Comparison of ENCODE assay signal across 18 cellular contexts in the genomic region with DNA sequence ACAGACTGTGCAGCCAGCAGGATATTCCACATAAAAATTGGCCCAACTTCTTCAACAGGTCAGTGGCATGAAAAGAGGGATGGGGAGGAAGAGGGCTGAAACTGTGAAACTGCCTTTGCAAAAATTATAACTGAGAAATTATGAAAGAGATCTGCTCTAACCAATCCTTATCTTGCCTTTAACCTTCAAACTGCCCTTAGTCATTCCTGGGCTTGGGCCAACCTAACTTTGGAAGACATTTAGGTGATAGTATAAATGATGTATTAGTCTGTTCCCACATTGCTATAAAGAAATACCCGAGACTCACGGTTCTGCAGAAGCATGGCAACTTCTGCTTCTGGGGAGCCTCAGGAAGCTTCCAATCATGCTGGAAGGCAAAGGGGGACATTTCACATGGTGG.
A peak's percentile ranks its signal among the peaks of the same experiment; 100 is the strongest.
DNase-seq lines count a peak whose midpoint lies in the region; ATAC-seq and TF ChIP-seq lines count a peak whose summit lies in the region.
"Had no signal": no experiment of that assay in that cellular context is flagged by ENCODE, and none has a peak within 500 bp of the region (broad histone marks: within the 10 kb centered on the region; RNA-seq: fewer than 3 reads in every experiment).

No MANE protein-coding gene starts in this region.

- H3K4me1 ChIP-seq in adrenal gland (replicated peaks in 1 of 2) = peaks cover 6 to 10% of the 10 kb centered on the region in 2 donors
- no peaks in the 10 kb centered on the region for H3K4me1 ChIP-seq in right cardiac atrium (ENCODE audit: control insufficient read depth, insufficient read depth, low read length)
- H3K4me1 ChIP-seq: SJCRH30 had no signal

- CTCF ChIA-PET in HEK293T (lab: Yijun Ruan, JAX) = no interaction called here

- no peak for DNase-seq in Right ventricle myocardium superior
- DNase-seq in cardiac septum (ENCODE audit: low spot score) = no peak
- peak; percentile 54 to 87 (median 84) for DNase-seq in adrenal gland
- no peak for DNase-seq in right cardiac atrium
- no peak for DNase-seq in HEK293T (ENCODE audit: extremely low spot score)
- no peak for DNase-seq in activated naive CD4-positive, alpha-beta T cell (lab: John Stamatoyannopoulos, UW)
- DNase-seq in posterior cingulate gyrus = no peak
- DNase-seq: COR-L47, DMS153, GOT3, KBM-7, NCI-H1048, NCI-H1436 treated with DMSO at 0.1 percent for 48 hours, NCI-H2081 treated with DMSO at 0.1 percent for 48 hours, NCI-H524, Peyer's patch, SJCRH30 had no signal

- POLR2A ChIA-PET in HEK293T (lab: Yijun Ruan, JAX) = no interaction called here

- H3K27ac ChIP-seq in adrenal gland (no peak overlapping the region), right cardiac atrium (ENCODE audit: low read length) (no peak overlapping the region)
- H3K27ac ChIP-seq: Peyer's patch, SJCRH30 had no signal

- WGBS in adrenal gland, 4 donors = 11 to 38% (median 19%) methylated on average over 2 of the region's 2 CpGs
- WGBS in right cardiac atrium = 33% methylated on average over 2 of the region's 2 CpGs

- no peak for TF ChIP-seq POLR2A in adrenal gland (IDR thresholded peaks at IDR 0.05)

- H3K27me3 ChIP-seq in adrenal gland (no peaks in the 10 kb centered on the region), right cardiac atrium (ENCODE audit: control insufficient read depth, insufficient read depth) (no peaks in the 10 kb centered on the region)
- H3K27me3 ChIP-seq: Peyer's patch, SJCRH30 had no signal

- no peak overlapping the region for H3K4me3 ChIP-seq in adrenal gland
- no peak overlapping the region for H3K4me3 ChIP-seq in right cardiac atrium (ENCODE audit: low read length)
- H3K4me3 ChIP-seq: Peyer's patch, SJCRH30 had no signal

- TF ChIP-seq CTCF in adrenal gland (IDR thresholded peaks at IDR 0.05) = no peak

- intact Hi-C loops in Right ventricle myocardium superior (cut with DNase I) (no loop called here), cardiac septum (cut with DNase I) (no loop called here), adrenal gland (cut with DNase I) (no loop called here), right cardiac atrium (cut with DNase I) (no loop called here), posterior cingulate gyrus (cut with DNase I) (no loop called here)

- no peaks in the 10 kb centered on the region for H3K9me3 ChIP-seq in adrenal gland (replicated peaks in 1 of 3)
- no peaks in the 10 kb centered on the region for H3K9me3 ChIP-seq in right cardiac atrium (ENCODE audit: control insufficient read depth, low read length)
- H3K9me3 ChIP-seq: SJCRH30 had no signal

- no peaks in the 10 kb centered on the region for H3K36me3 ChIP-seq in adrenal gland (replicated peaks in 1 of 2)
- H3K36me3 ChIP-seq: Peyer's patch, SJCRH30 had no signal

- ATAC-seq in Right ventricle myocardium superior (ENCODE audit: poor library complexity) (peak; percentile 61), right cardiac atrium (peak; percentile 38 to 66), HG03571 (IDR thresholded peaks at IDR 0.05; ENCODE audit: unreplicated experiment) (no peak)

TF ChIP-seq in HEK293T, 16 proteins besides CTCF, POLR2A, EP300 and RAD21:
- TF ChIP-seq FOXK2 (IDR thresholded peaks at IDR 0.05) (no peak), ELF4 (IDR thresholded peaks at IDR 0.05) (no peak), FOXA1 (IDR thresholded peaks at IDR 0.05) (no peak)

Comparison
In these comparisons a context has a peak if more than half of its experiments do, and no peak if none do; other contexts are left out.
1. DNase-seq: peak in adrenal gland (7 of 7); none in Right ventricle myocardium superior (single experiment), cardiac septum (single experiment), right cardiac atrium (0 of 3), HEK293T (single experiment), activated naive CD4-positive, alpha-beta T cell (0 of 4) and posterior cingulate gyrus (0 of 10).